Comparison of ENCODE assay signal across 20 cellular contexts in genomic region chr9:115616666-115617239, GRCh38.
"Had no signal": no experiment of that assay in that cellular context is flagged by ENCODE, and none has a peak within 500 bp of the region (broad histone marks: within the 10 kb centered on the region; RNA-seq: fewer than 3 reads in every experiment).

No MANE protein-coding gene starts in this region.

- H3K4me1 Mint-ChIP-seq: activated CD4-positive, alpha-beta T cell treated with anti-CD3 and anti-CD28 coated beads, Interleukin-2, amount 10 ng/mL, durations not matched to agents 24 days and 14 days; nephron had no signal

- H3K4me1 ChIP-seq: transverse colon, vagina had no signal

- DNase-seq: activated CD4-positive, alpha-beta T cell treated with anti-CD3 and anti-CD28 coated beads, Interleukin-2, amount 10 ng/mL, durations not matched to agents 24 days and 14 days; activated CD8-positive, alpha-beta T cell treated with anti-CD3 and anti-CD28 coated beads for 36 hours; activated naive CD4-positive, alpha-beta T cell treated with Interleukin-2 at 50 U/mL for 16 hours; activated T-cell treated with anti-CD3 and anti-CD28 coated beads, Interleukin-2, amount 50 U/mL, for 1 hour; anterior cingulate cortex; cortex of kidney; effector CD8-positive, alpha-beta T cell; esophagus squamous epithelium; foreskin melanocyte; hypothalamus; islet precursor cell; midbrain; posterior cingulate gyrus; retina; transverse colon had no signal

- H3K27me3 ChIP-seq: transverse colon, vagina had no signal

- H3K36me3 ChIP-seq: esophagus squamous epithelium, transverse colon, vagina had no signal

- H3K27me3 Mint-ChIP-seq: activated CD4-positive, alpha-beta T cell treated with anti-CD3 and anti-CD28 coated beads, Interleukin-2, amount 10 ng/mL, durations not matched to agents 24 days and 14 days had no signal

- H3K9me3 Mint-ChIP-seq: activated CD4-positive, alpha-beta T cell treated with anti-CD3 and anti-CD28 coated beads, Interleukin-2, amount 10 ng/mL, durations not matched to agents 24 days and 14 days had no signal

- H3K27ac ChIP-seq: esophagus squamous epithelium, transverse colon, vagina had no signal

- H3K4me3 Mint-ChIP-seq: activated CD4-positive, alpha-beta T cell treated with anti-CD3 and anti-CD28 coated beads, Interleukin-2, amount 10 ng/mL, durations not matched to agents 24 days and 14 days; activated CD8-positive, alpha-beta T cell treated with anti-CD3 and anti-CD28 coated beads for 36 hours; nephron; stimulated activated naive CD8-positive, alpha-beta T cell treated with anti-CD3 and anti-CD28 coated beads, Interleukin-15, Interleukin-2, amounts not matched to agents 100 ng/mL and 50 ng/mL, for 24 hours had no signal

- H3K27ac Mint-ChIP-seq: activated CD4-positive, alpha-beta T cell treated with anti-CD3 and anti-CD28 coated beads, Interleukin-2, amount 10 ng/mL, durations not matched to agents 24 days and 14 days; activated CD8-positive, alpha-beta T cell treated with anti-CD3 and anti-CD28 coated beads for 36 hours; activated T-helper 2 cell treated with anti-CD3 and anti-CD28 coated beads, Interferon-gamma antibody, Interleukin-2, Interleukin-4, amounts not matched to agents 10 μg/mL and 5 μg/mL and 100 μg/mL, durations not matched to agents 14 hours and 24 hours and 36 hours; nephron; stimulated activated naive CD8-positive, alpha-beta T cell treated with anti-CD3 and anti-CD28 coated beads, Interleukin-15, Interleukin-2, amounts not matched to agents 100 ng/mL and 50 ng/mL, for 24 hours had no signal

- H3K9me3 ChIP-seq: transverse colon, vagina had no signal

- H3K4me3 ChIP-seq: esophagus squamous epithelium, lung, transverse colon, vagina had no signal
